In the genomic region with DNA sequence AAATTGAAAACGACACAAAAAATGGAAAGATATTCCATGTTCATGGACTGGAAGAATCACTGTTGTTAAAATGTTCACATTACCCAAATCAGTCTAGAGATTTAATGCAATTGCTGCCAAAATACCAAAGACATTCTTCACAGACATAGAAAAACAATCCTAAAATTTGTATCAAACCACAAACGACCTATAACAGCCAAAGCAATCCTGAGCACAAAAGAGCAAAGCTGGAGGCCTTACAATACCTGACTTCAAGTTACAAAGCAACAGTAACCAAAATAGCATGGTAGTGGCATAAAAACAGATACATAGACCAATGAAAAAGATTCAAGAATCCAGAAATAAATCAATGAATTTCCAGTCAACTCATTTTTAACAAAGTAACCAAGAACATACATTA, we compare ENCODE assay signal across 13 cellular contexts.
"Had no signal": no experiment of that assay in that cellular context is flagged by ENCODE, and none has a peak within 500 bp of the region (broad histone marks: within the 10 kb centered on the region; RNA-seq: fewer than 3 reads in every experiment).

No MANE protein-coding gene starts in this region.

- H3K36me3 Mint-ChIP-seq: activated naive CD4-positive, alpha-beta T cell treated with anti-CD3 and anti-CD28 coated beads, Interleukin-2, amount 10 ng/mL, durations not matched to agents 7 days and 5 days; memory B cell; natural killer cell treated with Interleukin-12 subunit alpha and Interleukin-12 subunit beta and Interleukin-15 and Interleukin-18, amount 100 ng/mL, for 72 hours had no signal

- H3K4me3 Mint-ChIP-seq: activated naive CD4-positive, alpha-beta T cell treated with anti-CD3 and anti-CD28 coated beads, Interleukin-2, amount 10 ng/mL, durations not matched to agents 7 days and 5 days; memory B cell; natural killer cell treated with Interleukin-12 subunit alpha and Interleukin-12 subunit beta and Interleukin-15 and Interleukin-18, amount 100 ng/mL, for 72 hours; stimulated activated naive CD8-positive, alpha-beta T cell treated with anti-CD3 and anti-CD28 coated beads, Interleukin-15, Interleukin-2, amounts not matched to agents 100 ng/mL and 50 ng/mL, for 24 hours; T-helper 2 cell treated with Interferon-gamma antibody and Interleukin-4, amounts not matched to agents 5 μg/mL and 100 μg/mL, for 36 hours had no signal

- H3K4me1 ChIP-seq: adrenal gland, gastroesophageal sphincter, left ventricle myocardium inferior had no signal

- H3K27me3 ChIP-seq: adrenal gland, gastroesophageal sphincter had no signal

- H3K36me3 ChIP-seq: adrenal gland, gastroesophageal sphincter, left ventricle myocardium inferior had no signal

- H3K27ac ChIP-seq: adrenal gland, gastroesophageal sphincter, left ventricle myocardium inferior had no signal

- DNase-seq: activated CD4-positive, alpha-beta T cell treated with anti-CD3 and anti-CD28 coated beads, Interleukin-2, amount 50 U/mL, for 1 hour; activated naive CD4-positive, alpha-beta T cell treated with anti-CD3 and anti-CD28 coated beads, Interleukin-2, amount 10 ng/mL, durations not matched to agents 7 days and 5 days; adrenal gland; kidney; left ventricle myocardium inferior; stimulated activated CD4-positive, alpha-beta T cell treated with anti-CD3 and anti-CD28 coated beads, Interleukin-4, amount 100 ng/mL, for 24 hours had no signal

- ATAC-seq: esophagus mucosa; gastroesophageal sphincter; natural killer cell treated with Interleukin-12 subunit alpha and Interleukin-12 subunit beta and Interleukin-15 and Interleukin-18, amount 100 ng/mL, for 72 hours had no signal

- H3K27me3 Mint-ChIP-seq: activated naive CD4-positive, alpha-beta T cell treated with anti-CD3 and anti-CD28 coated beads, Interleukin-2, amount 10 ng/mL, durations not matched to agents 7 days and 5 days; memory B cell; natural killer cell treated with Interleukin-12 subunit alpha and Interleukin-12 subunit beta and Interleukin-15 and Interleukin-18, amount 100 ng/mL, for 72 hours; stimulated activated naive CD8-positive, alpha-beta T cell treated with anti-CD3 and anti-CD28 coated beads, Interleukin-15, Interleukin-2, amounts not matched to agents 100 ng/mL and 50 ng/mL, for 24 hours had no signal

- H3K4me3 ChIP-seq: adrenal gland, gastroesophageal sphincter, left ventricle myocardium inferior had no signal

- H3K9me3 ChIP-seq: adrenal gland, gastroesophageal sphincter had no signal

- H3K9me3 Mint-ChIP-seq: stimulated activated naive CD8-positive, alpha-beta T cell treated with anti-CD3 and anti-CD28 coated beads, Interleukin-15, Interleukin-2, amounts not matched to agents 100 ng/mL and 50 ng/mL, for 24 hours had no signal

- H3K27ac Mint-ChIP-seq: activated naive CD4-positive, alpha-beta T cell treated with anti-CD3 and anti-CD28 coated beads, Interleukin-2, amount 10 ng/mL, durations not matched to agents 7 days and 5 days; activated T-helper 2 cell treated with anti-CD3 and anti-CD28 coated beads, Interferon-gamma antibody, Interleukin-2, Interleukin-4, amounts not matched to agents 10 μg/mL and 5 μg/mL and 100 μg/mL, durations not matched to agents 14 hours and 24 hours and 36 hours; memory B cell; natural killer cell treated with Interleukin-12 subunit alpha and Interleukin-12 subunit beta and Interleukin-15 and Interleukin-18, amount 100 ng/mL, for 72 hours; stimulated activated naive CD8-positive, alpha-beta T cell treated with anti-CD3 and anti-CD28 coated beads, Interleukin-15, Interleukin-2, amounts not matched to agents 100 ng/mL and 50 ng/mL, for 24 hours; T-helper 2 cell treated with Interferon-gamma antibody and Interleukin-4, amounts not matched to agents 5 μg/mL and 100 μg/mL, for 36 hours had no signal

- H3K4me1 Mint-ChIP-seq: activated naive CD4-positive, alpha-beta T cell treated with anti-CD3 and anti-CD28 coated beads, Interleukin-2, amount 10 ng/mL, durations not matched to agents 7 days and 5 days; memory B cell had no signal
